Comparison of ENCODE assay signal across 17 cellular contexts in genomic region chr16:57540387-57540786, GRCh38. TPM values are rescaled to one million over a fixed set of nuclear protein-coding genes. Genes with fewer than 3 reads are reported as not detected.
DNase-seq lines count a peak whose midpoint lies in the region; ATAC-seq and TF ChIP-seq lines count a peak whose summit lies in the region.
"Had no signal": no experiment of that assay in that cellular context is flagged by ENCODE, and none has a peak within 500 bp of the region (broad histone marks: within the 10 kb centered on the region; RNA-seq: fewer than 3 reads in every experiment).

No MANE protein-coding gene starts in this region.

- no peak for TF ChIP-seq POLR2A in heart left ventricle (IDR thresholded peaks at IDR 0.05)

- no peak overlapping the region for H3K4me3 ChIP-seq in heart left ventricle
- no peak overlapping the region for H3K4me3 ChIP-seq in lower lobe of right lung
- H3K4me3 ChIP-seq in upper lobe of right lung: no peak overlapping the region
- H3K4me3 ChIP-seq: gastroesophageal sphincter had no signal

- no peak overlapping the region for H3K27ac ChIP-seq in heart left ventricle
- no peak overlapping the region for H3K27ac ChIP-seq in lower lobe of right lung
- H3K27ac ChIP-seq in upper lobe of right lung: no peak overlapping the region
- no peak overlapping the region for H3K27ac ChIP-seq in foreskin keratinocyte
- H3K27ac ChIP-seq: epithelial cell of prostate, gastroesophageal sphincter, WERI-Rb-1 had no signal

- peaks cover 81% of the 10 kb centered on the region for H3K4me1 Mint-ChIP-seq in activated CD8-positive, alpha-beta memory T cell treated with anti-CD3 and anti-CD28 coated beads, Interleukin-2, amount 10 ng/mL, durations not matched to agents 7 days and 5 days
- H3K4me1 Mint-ChIP-seq in nephron progenitor cell: peaks cover 35% of the 10 kb centered on the region

- H3K27me3 ChIP-seq in heart left ventricle: peaks cover 0 to 5% (median 0%) of the 10 kb centered on the region in 9 donors
- H3K27me3 ChIP-seq in lower lobe of right lung (ENCODE audit: low read depth): peaks cover 4% of the 10 kb centered on the region
- no peaks in the 10 kb centered on the region for H3K27me3 ChIP-seq in upper lobe of right lung
- H3K27me3 ChIP-seq in foreskin keratinocyte: no peaks in the 10 kb centered on the region

- no peaks in the 10 kb centered on the region for H3K27me3 Mint-ChIP-seq in activated CD8-positive, alpha-beta memory T cell treated with anti-CD3 and anti-CD28 coated beads, Interleukin-2, amount 10 ng/mL, durations not matched to agents 7 days and 5 days
- H3K27me3 Mint-ChIP-seq in nephron progenitor cell (ENCODE audit: low read depth, poor library complexity): peaks cover 20% of the 10 kb centered on the region

- intact Hi-C loops in cardiac septum (cut with DNase I) (no loop called here), heart left ventricle (cut with DNase I) (no loop called here), lower lobe of right lung (cut with DNase I) (no loop called here), upper lobe of right lung (cut with DNase I) (no loop called here), left colon (cut with DNase I, micrococcal nuclease) (no loop called here)

- TF ChIP-seq CTCF in heart left ventricle (IDR thresholded peaks at IDR 0.05) (no peak), lower lobe of right lung (IDR thresholded peaks at IDR 0.05) (no peak), upper lobe of right lung (IDR thresholded peaks at IDR 0.05) (no peak), nephron progenitor cell (IDR thresholded peaks at IDR 0.05) (no peak), foreskin keratinocyte (conservative IDR thresholded peaks at IDR 0.05) (no peak)

- H3K36me3 Mint-ChIP-seq in activated CD8-positive, alpha-beta memory T cell treated with anti-CD3 and anti-CD28 coated beads, Interleukin-2, amount 10 ng/mL, durations not matched to agents 7 days and 5 days: peaks cover 9% of the 10 kb centered on the region
- no peaks in the 10 kb centered on the region for H3K36me3 Mint-ChIP-seq in nephron progenitor cell (ENCODE audit: low read depth)

- 81 to 96% (median 83%) methylated on average over 2 of the region's 2 CpGs for WGBS in heart left ventricle, 4 donors

- CTCF ChIA-PET in activated CD8-positive, alpha-beta memory T cell treated with anti-CD3 and anti-CD28 coated beads, Interleukin-2, amount 10 ng/mL, durations not matched to agents 7 days and 5 days (lab: Charles Lee): interaction anchor here (1.0 to 4.0 kb wide), 3 partner anchors 35 to 108 kb away, joined by 3 to 22 read pairs (median 6); no protein-coding TSS in a partner anchor

- H3K4me1 ChIP-seq in heart left ventricle: peaks cover 0 to 62% (median 8%) of the 10 kb centered on the region in 12 donors
- H3K4me1 ChIP-seq in lower lobe of right lung: peaks cover 29% of the 10 kb centered on the region
- peaks cover 27% of the 10 kb centered on the region for H3K4me1 ChIP-seq in upper lobe of right lung
- peaks cover 9% of the 10 kb centered on the region for H3K4me1 ChIP-seq in foreskin keratinocyte

- no peaks in the 10 kb centered on the region for H3K36me3 ChIP-seq in heart left ventricle
- no peaks in the 10 kb centered on the region for H3K36me3 ChIP-seq in lower lobe of right lung
- no peaks in the 10 kb centered on the region for H3K36me3 ChIP-seq in upper lobe of right lung
- H3K36me3 ChIP-seq: gastroesophageal sphincter, WERI-Rb-1 had no signal

- ATAC-seq in heart left ventricle (no peak), lower lobe of right lung (no peak), upper lobe of right lung (no peak), left colon (no peak), foreskin keratinocyte (no peak)
- no peak for ATAC-seq in activated CD8-positive, alpha-beta memory T cell treated with anti-CD3 and anti-CD28 coated beads, Interleukin-2, amount 10 ng/mL, durations not matched to agents 7 days and 5 days
- ATAC-seq: gastroesophageal sphincter had no signal

- no peaks in the 10 kb centered on the region for H3K9me3 Mint-ChIP-seq in activated CD8-positive, alpha-beta memory T cell treated with anti-CD3 and anti-CD28 coated beads, Interleukin-2, amount 10 ng/mL, durations not matched to agents 7 days and 5 days (ENCODE audit: low read depth)
- H3K9me3 Mint-ChIP-seq in nephron progenitor cell: no peaks in the 10 kb centered on the region

- DNase-seq in cardiac septum (ENCODE audit: low spot score) (peak; percentile 15), heart left ventricle (no peak), lower lobe of right lung (peak; percentile 29), upper lobe of right lung (peak; percentile 37), nephron progenitor cell (no peak), left colon (no peak), foreskin keratinocyte (no peak)
- DNase-seq in activated CD8-positive, alpha-beta memory T cell treated with anti-CD3 and anti-CD28 coated beads, Interleukin-2, amount 10 ng/mL, durations not matched to agents 7 days and 5 days: peak; percentile 41
- DNase-seq: activated naive CD4-positive, alpha-beta T cell; cortex of kidney; NCI-H187 treated with DMSO at 0.1 percent for 48 hours; NCI-H446; stimulated activated naive CD4-positive, alpha-beta T cell; WERI-Rb-1 had no signal

- no peak overlapping the region for H3K4me3 Mint-ChIP-seq in activated CD8-positive, alpha-beta memory T cell treated with anti-CD3 and anti-CD28 coated beads, Interleukin-2, amount 10 ng/mL, durations not matched to agents 7 days and 5 days
- H3K4me3 Mint-ChIP-seq in nephron progenitor cell: no peak overlapping the region

- peak overlapping the region; percentile 62 for H3K27ac Mint-ChIP-seq in activated CD8-positive, alpha-beta memory T cell treated with anti-CD3 and anti-CD28 coated beads, Interleukin-2, amount 10 ng/mL, durations not matched to agents 7 days and 5 days
- no peak overlapping the region for H3K27ac Mint-ChIP-seq in nephron progenitor cell

- H3K9me3 ChIP-seq in heart left ventricle (no peaks in the 10 kb centered on the region), lower lobe of right lung (no peaks in the 10 kb centered on the region), upper lobe of right lung (no peaks in the 10 kb centered on the region)
- H3K9me3 ChIP-seq: gastroesophageal sphincter had no signal

RNA-seq across cellular contexts. Expression of gene ADGRG5, which starts 2.1 kb away (rescaled TPM):
- total RNA-seq in cardiac septum (0.35 TPM), heart left ventricle (1 to 10 TPM in 1 of 9 donors, under 1 TPM in 3, not detected in 5; 0.07 to 1.4 (median 0.11) TPM), lower lobe of right lung (1.4 TPM), upper lobe of right lung (1.9 TPM), left colon (1 to 10 TPM; 2.0 to 2.7 TPM), foreskin keratinocyte (not detected in 2 replicates)
- polyA plus RNA-seq in heart left ventricle (under 1 TPM in 1 of 2 donors, not detected in 1; 0.04 TPM), foreskin keratinocyte (0.02 TPM in 1 of 2 replicates, not detected in the other)
- total RNA-seq in activated CD8-positive, alpha-beta memory T cell treated with anti-CD3 and anti-CD28 coated beads, Interleukin-2, amount 10 ng/mL, durations not matched to agents 7 days and 5 days: 10 to 100 TPM; 34.4 to 47.9 TPM
- polyA plus RNA-seq: AG04450 had no signal

RNA-seq across cellular contexts. Expression of gene CCDC102A, which starts 4.0 kb away (rescaled TPM):
- total RNA-seq in cardiac septum (5.5 TPM), heart left ventricle (10 to 100 TPM in 2 of 9 donors, 1 to 10 TPM in 7; 3.3 to 17.0 (median 6.8) TPM), lower lobe of right lung (12.8 TPM), upper lobe of right lung (11.3 TPM), left colon (1 to 10 TPM; 1.9 to 2.8 TPM), foreskin keratinocyte (4.9 and 5.1 TPM in 2 replicates)
- polyA plus RNA-seq in heart left ventricle (1 to 10 TPM; 4.4 to 8.1 TPM), foreskin keratinocyte (4.0 and 4.2 TPM in 2 replicates)
- total RNA-seq in activated CD8-positive, alpha-beta memory T cell treated with anti-CD3 and anti-CD28 coated beads, Interleukin-2, amount 10 ng/mL, durations not matched to agents 7 days and 5 days: 10 to 100 TPM; 19.7 to 20.2 TPM

RNA-seq across cellular contexts. Expression of gene DOK4, which starts 54.1 kb away (rescaled TPM):
- total RNA-seq in cardiac septum (11.5 TPM), heart left ventricle (10 to 100 TPM in 3 of 9 donors, 1 to 10 TPM in 6; 6.4 to 14.8 (median 7.9) TPM), lower lobe of right lung (57.3 TPM), upper lobe of right lung (55.1 TPM), left colon (100 to 1,000 TPM; 145 to 152 TPM), foreskin keratinocyte (12.8 and 15.8 TPM in 2 replicates)
- polyA plus RNA-seq in heart left ventricle (1 to 10 TPM; 5.9 to 6.7 TPM), foreskin keratinocyte (10.4 and 13.8 TPM in 2 replicates)
- 1 to 10 TPM; 3.4 to 4.7 TPM for total RNA-seq in activated CD8-positive, alpha-beta memory T cell treated with anti-CD3 and anti-CD28 coated beads, Interleukin-2, amount 10 ng/mL, durations not matched to agents 7 days and 5 days

Comparison
In these comparisons a context has a peak if more than half of its experiments do, and no peak if none do; other contexts are left out.
1. DNase-seq: peak in cardiac septum (single experiment), activated CD8-positive, alpha-beta memory T cell treated with anti-CD3 and anti-CD28 coated beads, Interleukin-2, amount 10 ng/mL, durations not matched to agents 7 days and 5 days (single experiment), lower lobe of right lung (single experiment) and upper lobe of right lung (single experiment); none in heart left ventricle (0 of 5), nephron progenitor cell (single experiment), left colon (0 of 2) and foreskin keratinocyte (0 of 2).
2. RNA of gene ADGRG5, which starts 2.1 kb away (total RNA-seq): 34.4 to 47.9 TPM in activated CD8-positive, alpha-beta memory T cell treated with anti-CD3 and anti-CD28 coated beads, Interleukin-2, amount 10 ng/mL, durations not matched to agents 7 days and 5 days; 2.0 to 2.7 TPM in left colon, 1.9 TPM in upper lobe of right lung (single experiment), 1.4 TPM in lower lobe of right lung (single experiment), 0.35 TPM in cardiac septum (single experiment), not detected in foreskin keratinocyte and 0.07 to 1.4 TPM in heart left ventricle; every median in the first group is over 4 times any median in the second.